34 cellular contexts compared by ENCODE assay signal in genomic region chr10:80739963-80740715, GRCh38.
DNase-seq lines count a peak whose midpoint lies in the region; ATAC-seq, FAIRE-seq and TF ChIP-seq lines count a peak whose summit lies in the region.
"Had no signal": no experiment of that assay in that cellular context is flagged by ENCODE, and none has a peak within 500 bp of the region (broad histone marks: within the 10 kb centered on the region; RNA-seq: fewer than 3 reads in every experiment).

No MANE protein-coding gene starts in this region.

- DNase-seq in MCF 10A (ENCODE audit: unreplicated experiment) (peak; percentile 3), mammary epithelial cell (no peak), NCI-H2171 (lab: John Stamatoyannopoulos, UW) (peak; percentile 34), H1 (ENCODE audit: low read depth in 1 of 2, low spot score in 2 of 2) (peak in 1 of 2 experiments; percentile 59), urothelium cell line (ENCODE audit: low spot score) (no peak)
- no peak for DNase-seq in activated CD4-positive, alpha-beta T cell treated with anti-CD3 and anti-CD28 coated beads for 36 hours
- DNase-seq: activated CD4-positive, alpha-beta T cell treated with anti-CD3 and anti-CD28 coated beads for 4 hours; activated naive CD4-positive, alpha-beta T cell treated with anti-CD3 and anti-CD28 coated beads, Interleukin-2, amount 50 U/mL, for 16 hours; activated T-cell treated with anti-CD3 and anti-CD28 coated beads for 4 hours; amniotic stem cell; BE2C; CD8-positive, alpha-beta memory T cell; dermis blood vessel endothelial cell; DMS79; NCI-H1092 treated with DMSO at 0.1 percent for 48 hours; NCI-H1930; NCI-H226; nephron progenitor cell; NK-92 treated with Interleukin-12 subunit alpha and Interleukin-12 subunit beta, amount 100 ng/mL, for 24 hours; Right ventricle myocardium superior; substantia nigra; trophoblast cell had no signal

- TF ChIP-seq EP300 in H1 (IDR thresholded peaks at IDR 0.05; ENCODE audit: borderline replicate concordance in 1 of 2, low read depth in 2 of 2, low read length in 2 of 2): no peak

- in situ Hi-C loops in mammary epithelial cell (cut with MboI; ENCODE audit: low sequenced_read_pairs in 2 of 2): no loop called here

- H3K36me3 ChIP-seq in mammary epithelial cell (ENCODE audit: insufficient read depth, low read length) (no peaks in the 10 kb centered on the region), H1 (ENCODE audit: control insufficient read depth in 2 of 4, insufficient read depth in 4 of 4, low read length in 3 of 4) (no peaks in the 10 kb centered on the region)
- H3K36me3 ChIP-seq: BE2C had no signal

- dilution Hi-C loops in mammary epithelial cell (cut with HindIII; ENCODE audit: low sequenced_read_pairs): no loop called here

- CTCF ChIA-PET in MCF 10A (lab: Yijun Ruan, JAX): interaction anchor here (0.6 to 1.1 kb wide), 3 partner anchors 10 to 61 kb away, joined by 3 to 4 read pairs (median 4); no protein-coding TSS in a partner anchor
- CTCF ChIA-PET in mammary epithelial cell (lab: Charles Lee; ENCODE audit: low non-redundant PET): no interaction called here
- CTCF ChIA-PET in H1 (lab: Charles Lee; ENCODE audit: partially characterized antibody): interaction anchor here (1.0 to 2.1 kb wide), 5 partner anchors 15 to 77 kb away, joined by 3 to 8 read pairs (median 3); no protein-coding TSS in a partner anchor
- CTCF ChIA-PET in activated CD4-positive, alpha-beta T cell treated with anti-CD3 and anti-CD28 coated beads for 36 hours (lab: Charles Lee): no interaction called here

- H3K56ac ChIP-seq in H1 (replicated peaks; ENCODE audit: insufficient read length, low read depth, low read length): no peak overlapping the region

- H4K20me1 ChIP-seq in mammary epithelial cell (ENCODE audit: insufficient read depth, low read length) (no peaks in the 10 kb centered on the region), H1 (replicated peaks in 1 of 2; ENCODE audit: control insufficient read depth in 1 of 2, insufficient read depth in 2 of 2, low read length in 2 of 2) (no peaks in the 10 kb centered on the region)

- H3K27me3 Mint-ChIP-seq in MCF 10A (ENCODE audit: insufficient read depth, unreplicated experiment): peaks cover 89% of the 10 kb centered on the region
- peaks cover 15% of the 10 kb centered on the region for H3K27me3 Mint-ChIP-seq in activated CD4-positive, alpha-beta T cell treated with anti-CD3 and anti-CD28 coated beads for 36 hours

- H3K23me2 ChIP-seq in H1 (ENCODE audit: low read depth, low read length): no peaks in the 10 kb centered on the region; the same call in 1 of the 2 replicates

- H2AFZ ChIP-seq in mammary epithelial cell (ENCODE audit: low read depth, low read length): no peak overlapping the region
- H2AFZ ChIP-seq in H1 (ENCODE audit: low read length): peak overlapping the region; percentile 48

- H2BK5ac ChIP-seq in H1 (ENCODE audit: low read depth, low read length): no peak overlapping the region; the same call in 1 of the 2 replicates

- WGBS in mammary epithelial cell (ENCODE audit: low coverage, missing lambda C conversion rate): 76% methylated on average over 11 of the region's 18 CpGs
- WGBS in H1 (ENCODE audit: extremely low coverage in 1 of 2, insufficient coverage in 1 of 2, insufficient read length in 1 of 2, insufficient replicate concordance in 2 of 2, low coverage in 1 of 2, low lambda C conversion rate in 2 of 2, missing lambda C conversion rate in 1 of 2), 2 experiments: 75% methylated on average over 18 of the region's 18 CpGs; no CpG with 5 or more reads in 1 of the 2 experiments

- no peak overlapping the region for H3K4ac ChIP-seq in H1 (replicated peaks; ENCODE audit: insufficient read length, low read depth, low read length)

- no peak overlapping the region for H3K27ac ChIP-seq in mammary epithelial cell (ENCODE audit: insufficient read depth, low read depth, low read length)
- no peak overlapping the region for H3K27ac ChIP-seq in H1 (ENCODE audit: low read depth, low read length)
- H3K27ac ChIP-seq: skin epidermis had no signal

- H3K4me1 Mint-ChIP-seq in MCF 10A (ENCODE audit: insufficient read depth, unreplicated experiment): no peaks in the 10 kb centered on the region
- no peaks in the 10 kb centered on the region for H3K4me1 Mint-ChIP-seq in activated CD4-positive, alpha-beta T cell treated with anti-CD3 and anti-CD28 coated beads for 36 hours
- H3K4me1 Mint-ChIP-seq: brain; CD8-positive, alpha-beta memory T cell; memory B cell; stimulated activated memory B cell treated with anti-CD40 and anti-IgM and Interleukin-4, amounts not matched to agents 10 μg/mL and 1 μg/mL and 100 μg/mL, for 72 hours had no signal

- H2BK20ac ChIP-seq in H1 (ENCODE audit: low read length): no peak overlapping the region

- H3K9me3 ChIP-seq in mammary epithelial cell (replicated peaks; ENCODE audit: insufficient read depth, low read length) (no peaks in the 10 kb centered on the region), H1 (ENCODE audit: insufficient read depth in 2 of 2, low read depth in 1 of 2, low read length in 1 of 2) (no peaks in the 10 kb centered on the region)
- H3K9me3 ChIP-seq: BE2C had no signal

- no peaks in the 10 kb centered on the region for H3K79me2 ChIP-seq in mammary epithelial cell (ENCODE audit: insufficient read depth, low read length)
- no peaks in the 10 kb centered on the region for H3K79me2 ChIP-seq in H1 (ENCODE audit: control insufficient read depth in 1 of 2, insufficient read depth in 2 of 2, low read length in 2 of 2)

- no peak for ATAC-seq in activated CD4-positive, alpha-beta T cell treated with anti-CD3 and anti-CD28 coated beads for 36 hours
- ATAC-seq in GM21447 (IDR thresholded peaks at IDR 0.05; ENCODE audit: unreplicated experiment) (no peak), GM18511 (IDR thresholded peaks at IDR 0.05; ENCODE audit: unreplicated experiment) (no peak)
- ATAC-seq: esophagus mucosa; stimulated activated memory B cell treated with anti-CD40 and anti-IgM and Interleukin-4, amounts not matched to agents 10 μg/mL and 1 μg/mL and 100 μg/mL, for 72 hours had no signal

- no peak overlapping the region for H3K23ac ChIP-seq in H1 (ENCODE audit: insufficient read length)

- 0 out of 2 replicates have a peak overlapping the region, but pooled peaks have one; percentile 21 for H3K18ac ChIP-seq in H1 (ENCODE audit: extremely low read depth, low read length)

- no peaks in the 10 kb centered on the region for H3K27me3 ChIP-seq in mammary epithelial cell (ENCODE audit: insufficient read depth, low read length)
- no peaks in the 10 kb centered on the region; a peak in 1 of 7 replicates for H3K27me3 ChIP-seq in H1 (replicated peaks in 1 of 4; ENCODE audit: control insufficient read depth in 3 of 4, extremely low read depth in 1 of 4, insufficient read depth in 3 of 4, low read length in 3 of 4)
- H3K27me3 ChIP-seq: BE2C had no signal

- H4K5ac ChIP-seq in H1 (ENCODE audit: insufficient read length, low read depth, low read length): no peak overlapping the region

- H3K4me3 ChIP-seq in mammary epithelial cell (replicated peaks in 1 of 3; ENCODE audit: insufficient read depth in 1 of 3, low read depth in 2 of 3, low read length in 3 of 3) (no peak overlapping the region), H1 (ENCODE audit: extremely low read depth in 1 of 4, insufficient read depth in 2 of 4, low read depth in 3 of 4, low read length in 4 of 4) (no peak overlapping the region)
- H3K4me3 ChIP-seq: skin epidermis had no signal

- no peak overlapping the region for H4K91ac ChIP-seq in H1 (replicated peaks; ENCODE audit: insufficient read length, low read length)

- no peak overlapping the region for H3K14ac ChIP-seq in H1 (ENCODE audit: insufficient read length)

- H3K4me3 Mint-ChIP-seq in MCF 10A (ENCODE audit: unreplicated experiment): no peak overlapping the region
- no peak overlapping the region for H3K4me3 Mint-ChIP-seq in activated CD4-positive, alpha-beta T cell treated with anti-CD3 and anti-CD28 coated beads for 36 hours
- H3K4me3 Mint-ChIP-seq: brain; CD8-positive, alpha-beta memory T cell; memory B cell; nephron progenitor cell; stimulated activated memory B cell treated with anti-CD40 and anti-IgM and Interleukin-4, amounts not matched to agents 10 μg/mL and 1 μg/mL and 100 μg/mL, for 72 hours; T-helper 2 cell treated with Interferon-gamma antibody and Interleukin-4, amounts not matched to agents 5 μg/mL and 100 μg/mL, for 36 hours had no signal

- intact Hi-C loops in MCF 10A (cut with micrococcal nuclease): no loop called here
- intact Hi-C loops in mammary epithelial cell (cut with micrococcal nuclease): no loop called here
- intact Hi-C loops in activated CD4-positive, alpha-beta T cell treated with anti-CD3 and anti-CD28 coated beads for 36 hours (cut with DNase I, micrococcal nuclease): no loop called here

- no peak for TF ChIP-seq RAD21 in H1 (IDR thresholded peaks at IDR 0.05 in 1 of 2, conservative IDR thresholded peaks at IDR 0.05 in 1 of 2; ENCODE audit: low read depth in 2 of 2, low read length in 2 of 2)

- POLR2A ChIA-PET in MCF 10A (lab: Yijun Ruan, JAX) (no interaction called here), H1 (lab: Charles Lee; ENCODE audit: partially characterized antibody) (no interaction called here)
- POLR2A ChIA-PET in activated CD4-positive, alpha-beta T cell treated with anti-CD3 and anti-CD28 coated beads for 36 hours (lab: Charles Lee): no interaction called here

- TF ChIP-seq CTCF in MCF 10A (IDR thresholded peaks at IDR 0.05; ENCODE audit: unreplicated experiment): no peak
- TF ChIP-seq CTCF in mammary epithelial cell (conservative IDR thresholded peaks at IDR 0.05 in 1 of 2, IDR thresholded peaks at IDR 0.05 in 1 of 2; ENCODE audit: extremely low read depth in 1 of 2, insufficient read depth in 1 of 2, low read depth in 1 of 2, low read length in 2 of 2): no peak
- peak in 1 of 3 experiments; percentile 15; a peak in 1 of 4 replicates for TF ChIP-seq CTCF in H1 (IDR thresholded peaks at IDR 0.05; ENCODE audit: control extremely low read depth in 1 of 3, insufficient read depth in 1 of 3, low read depth in 1 of 3, low read length in 3 of 3)

- H3K79me1 ChIP-seq in H1 (ENCODE audit: low read depth, low read length): no peaks in the 10 kb centered on the region

- H2BK120ac ChIP-seq in H1 (replicated peaks; ENCODE audit: low read depth, low read length): no peak overlapping the region

- no peaks in the 10 kb centered on the region for H3K4me1 ChIP-seq in mammary epithelial cell (ENCODE audit: insufficient read depth, low read length)
- H3K4me1 ChIP-seq in H1 (replicated peaks in 1 of 4; ENCODE audit: control insufficient read depth in 3 of 4, insufficient read depth in 4 of 4, low read length in 3 of 4): peaks cover 0 to 9% (median 3%) of the 10 kb centered on the region in 4 experiments; a peak in 4 of 7 replicates
- H3K4me1 ChIP-seq: BE2C had no signal

- no peak for TF ChIP-seq POLR2A in H1 (IDR thresholded peaks at IDR 0.05; ENCODE audit: control extremely low read depth in 1 of 2, low read depth in 2 of 2, low read length in 2 of 2)

- H3K9me3 Mint-ChIP-seq in MCF 10A (ENCODE audit: unreplicated experiment): no peaks in the 10 kb centered on the region
- no peaks in the 10 kb centered on the region for H3K9me3 Mint-ChIP-seq in activated CD4-positive, alpha-beta T cell treated with anti-CD3 and anti-CD28 coated beads for 36 hours (ENCODE audit: low read depth)
- H3K9me3 Mint-ChIP-seq: activated T-helper 2 cell treated with anti-CD3 and anti-CD28 coated beads, Interferon-gamma antibody, Interleukin-2, Interleukin-4, amounts not matched to agents 10 μg/mL and 5 μg/mL and 100 μg/mL, durations not matched to agents 14 hours and 24 hours and 36 hours; memory B cell; stimulated activated memory B cell treated with anti-CD40 and anti-IgM and Interleukin-4, amounts not matched to agents 10 μg/mL and 1 μg/mL and 100 μg/mL, for 72 hours; T-helper 2 cell treated with Interferon-gamma antibody and Interleukin-4, amounts not matched to agents 5 μg/mL and 100 μg/mL, for 36 hours had no signal

- no peak overlapping the region for H2BK12ac ChIP-seq in H1 (ENCODE audit: low read depth, low read length)

- no peak overlapping the region for H4K8ac ChIP-seq in H1 (ENCODE audit: extremely low read depth, insufficient read depth, low read length)

- H3K4me2 ChIP-seq in mammary epithelial cell (ENCODE audit: insufficient read depth, low read depth, low read length): no peak overlapping the region
- H3K4me2 ChIP-seq in H1 (ENCODE audit: insufficient read depth in 1 of 2, low read depth in 2 of 2, low read length in 2 of 2): peak overlapping the region in 1 of 2 experiments; percentile 20; a peak in 2 of 4 replicates

- no peak overlapping the region for H2AK5ac ChIP-seq in H1 (ENCODE audit: low read depth, low read length)

- H2BK15ac ChIP-seq in H1 (ENCODE audit: low read length): no peak overlapping the region

- H3K9ac ChIP-seq in mammary epithelial cell (ENCODE audit: insufficient read depth, low read length) (no peak overlapping the region), H1 (replicated peaks in 1 of 4; ENCODE audit: extremely low read depth in 1 of 4, low read depth in 3 of 4, low read length in 3 of 4) (no peak overlapping the region)

- FAIRE-seq in H1 (lab: Jason Lieb, UNC) (peak; percentile 28), urothelium cell line (lab: Jason Lieb, UNC) (peak; percentile 42)
- FAIRE-seq: frontal cortex, H54, HTR-8/SVneo had no signal

- H3K27ac Mint-ChIP-seq in MCF 10A (ENCODE audit: low read depth, unreplicated experiment): no peak overlapping the region
- H3K27ac Mint-ChIP-seq in activated CD4-positive, alpha-beta T cell treated with anti-CD3 and anti-CD28 coated beads for 36 hours: no peak overlapping the region
- H3K27ac Mint-ChIP-seq: activated T-helper 2 cell treated with anti-CD3 and anti-CD28 coated beads, Interferon-gamma antibody, Interleukin-2, Interleukin-4, amounts not matched to agents 10 μg/mL and 5 μg/mL and 100 μg/mL, durations not matched to agents 14 hours and 24 hours and 36 hours; brain; CD8-positive, alpha-beta memory T cell; memory B cell; stimulated activated memory B cell treated with anti-CD40 and anti-IgM and Interleukin-4, amounts not matched to agents 10 μg/mL and 1 μg/mL and 100 μg/mL, for 72 hours; T-helper 2 cell treated with Interferon-gamma antibody and Interleukin-4, amounts not matched to agents 5 μg/mL and 100 μg/mL, for 36 hours had no signal

- BruUV-seq in MCF 10A (replicated peaks; lab: Mats Ljungman, UMichigan) (no TSS peak), mammary epithelial cell (replicated peaks; lab: Mats Ljungman, UMichigan) (no TSS peak)

- peaks cover 4% of the 10 kb centered on the region for H3K36me3 Mint-ChIP-seq in MCF 10A (ENCODE audit: insufficient read depth, unreplicated experiment)
- H3K36me3 Mint-ChIP-seq in activated CD4-positive, alpha-beta T cell treated with anti-CD3 and anti-CD28 coated beads for 36 hours (ENCODE audit: low read depth): no peaks in the 10 kb centered on the region
- H3K36me3 Mint-ChIP-seq: brain; CD8-positive, alpha-beta memory T cell; memory B cell; stimulated activated memory B cell treated with anti-CD40 and anti-IgM and Interleukin-4, amounts not matched to agents 10 μg/mL and 1 μg/mL and 100 μg/mL, for 72 hours had no signal

Comparison
In these comparisons a context has a peak if more than half of its experiments do, and no peak if none do; other contexts are left out.
1. DNase-seq: peak in MCF 10A (single experiment) and NCI-H2171 (single experiment); none in mammary epithelial cell (single experiment), urothelium cell line (single experiment) and activated CD4-positive, alpha-beta T cell treated with anti-CD3 and anti-CD28 coated beads for 36 hours (single experiment).
2. CTCF ChIA-PET loops: an anchor here in MCF 10A (0.6 to 1.1 kb wide) and H1 (1.0 to 2.1 kb wide); none called in mammary epithelial cell and activated CD4-positive, alpha-beta T cell treated with anti-CD3 and anti-CD28 coated beads for 36 hours.